ENCODE assay signal across 1 cellular context in genomic region chr4:84596826-84597225, GRCh38.
TF ChIP-seq lines count a peak whose summit lies in the region.

No MANE protein-coding gene starts in this region.

TF ChIP-seq in WTC11, 78 proteins besides CTCF, POLR2A, EP300 and RAD21 (continued from another document):
- TF ChIP-seq ARID4B (CRISPR knock-in tag; IDR thresholded peaks at IDR 0.05; ENCODE audit: borderline replicate concordance) (no peak), IRF1 (CRISPR knock-in tag; IDR thresholded peaks at IDR 0.05) (no peak)
